In the genomic region with DNA sequence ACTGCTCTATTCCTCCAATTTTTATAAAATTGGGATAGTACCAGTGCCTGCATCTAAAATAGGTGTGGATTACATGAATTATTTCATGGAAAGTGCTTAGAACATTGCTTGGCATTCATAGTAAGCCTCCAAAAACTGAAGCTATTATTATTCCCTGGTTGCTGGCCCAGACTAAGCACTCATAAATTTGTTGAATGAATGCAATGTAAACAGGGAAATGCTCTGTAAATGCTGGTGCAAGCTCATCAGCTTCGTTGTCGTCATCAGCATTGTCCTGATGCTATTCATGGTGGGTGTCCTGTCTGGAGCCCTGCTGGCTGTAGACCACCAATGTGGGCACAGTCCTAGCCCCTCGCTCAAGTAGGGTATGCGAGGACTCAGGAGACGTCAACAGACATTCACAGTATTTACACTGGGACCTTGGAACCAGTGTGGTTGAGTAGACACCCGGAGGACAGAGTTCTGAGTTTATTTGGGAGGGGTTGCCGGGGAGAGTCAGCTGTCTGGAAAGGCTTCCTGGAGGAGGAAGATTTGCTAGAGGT, we compare ENCODE assay signal across 24 cellular contexts. TPM values are rescaled to one million over a fixed set of nuclear protein-coding genes. Genes with fewer than 3 reads are reported as not detected.
"Had no signal": no experiment of that assay in that cellular context is flagged by ENCODE, and none has a peak within 500 bp of the region (broad histone marks: within the 10 kb centered on the region; RNA-seq: fewer than 3 reads in every experiment).

No MANE protein-coding gene starts in this region.

- DNase-seq: activated B cell treated with CpG ODN at 0.5 μM for 24 hours; activated CD4-positive, alpha-beta T cell treated with anti-CD3 and anti-CD28 coated beads for 36 hours; activated CD4-positive, alpha-beta T cell treated with anti-CD3 and anti-CD28 coated beads, Interleukin-2, amount 50 U/mL, for 4 hours; activated CD8-positive, alpha-beta memory T cell treated with anti-CD3 and anti-CD28 coated beads for 24 hours; activated CD8-positive, alpha-beta memory T cell treated with anti-CD3 and anti-CD28 coated beads, Interleukin-2, amount 50 U/mL, for 4 hours; activated naive CD8-positive, alpha-beta T cell treated with anti-CD3 and anti-CD28 coated beads, Interleukin-2, amount 10 ng/mL, durations not matched to agents 7 days and 5 days; activated T-cell treated with anti-CD3 and anti-CD28 coated beads, Interleukin-2, amount 50 U/mL, for 24 hours; amniotic stem cell; colonic mucosa; dorsolateral prefrontal cortex; effector memory CD8-positive, alpha-beta T cell; heart right ventricle; left colon; nucleus accumbens; right lobe of liver; stimulated activated CD4-positive, alpha-beta T cell treated with anti-CD3 and anti-CD28 coated beads, Interleukin-1b, Interleukin-23, amount 100 ng/mL, for 48 hours; substantia nigra; T-helper 9 cell; tibial artery had no signal

- H3K27ac ChIP-seq: colonic mucosa, dorsolateral prefrontal cortex, heart right ventricle, right lobe of liver, tibial artery had no signal

- H3K36me3 ChIP-seq: colonic mucosa, esophagus muscularis mucosa, heart right ventricle, right lobe of liver, tibial artery had no signal

- H3K4me3 ChIP-seq: colonic mucosa, dorsolateral prefrontal cortex, esophagus muscularis mucosa, heart right ventricle, right lobe of liver, skin epidermis, tibial artery had no signal

- H3K9me3 ChIP-seq: colonic mucosa, esophagus muscularis mucosa, heart right ventricle, right lobe of liver, tibial artery had no signal

- H3K4me1 ChIP-seq: right lobe of liver, tibial artery had no signal

- H3K27me3 ChIP-seq: colonic mucosa, dorsolateral prefrontal cortex, esophagus muscularis mucosa, right lobe of liver had no signal

RNA-seq across cellular contexts. Expression of a gene that starts 16.5 kb away (rescaled TPM):
- total RNA-seq: activated B cell treated with CpG ODN at 0.5 μM for 24 hours; activated CD4-positive, alpha-beta T cell treated with anti-CD3 and anti-CD28 coated beads for 36 hours; activated naive CD8-positive, alpha-beta T cell treated with anti-CD3 and anti-CD28 coated beads, Interleukin-2, amount 10 ng/mL, durations not matched to agents 7 days and 5 days; activated T-helper 17 cell treated with anti-CD3 and anti-CD28 coated beads, Interleukin-2, amount 50 U/mL, for 72 hours had no signal
- polyA plus RNA-seq: neural cell had no signal

RNA-seq across cellular contexts. Expression of a gene that starts 34.8 kb away (rescaled TPM):
- total RNA-seq: activated B cell treated with CpG ODN at 0.5 μM for 24 hours; activated CD4-positive, alpha-beta T cell treated with anti-CD3 and anti-CD28 coated beads for 36 hours; activated naive CD8-positive, alpha-beta T cell treated with anti-CD3 and anti-CD28 coated beads, Interleukin-2, amount 10 ng/mL, durations not matched to agents 7 days and 5 days; activated T-helper 17 cell treated with anti-CD3 and anti-CD28 coated beads, Interleukin-2, amount 50 U/mL, for 72 hours; endothelial cell of umbilical vein had no signal
- polyA plus RNA-seq: endothelial cell of umbilical vein, neural cell had no signal
